Comparison of ENCODE assay signal across 10 cellular contexts in the genomic region with DNA sequence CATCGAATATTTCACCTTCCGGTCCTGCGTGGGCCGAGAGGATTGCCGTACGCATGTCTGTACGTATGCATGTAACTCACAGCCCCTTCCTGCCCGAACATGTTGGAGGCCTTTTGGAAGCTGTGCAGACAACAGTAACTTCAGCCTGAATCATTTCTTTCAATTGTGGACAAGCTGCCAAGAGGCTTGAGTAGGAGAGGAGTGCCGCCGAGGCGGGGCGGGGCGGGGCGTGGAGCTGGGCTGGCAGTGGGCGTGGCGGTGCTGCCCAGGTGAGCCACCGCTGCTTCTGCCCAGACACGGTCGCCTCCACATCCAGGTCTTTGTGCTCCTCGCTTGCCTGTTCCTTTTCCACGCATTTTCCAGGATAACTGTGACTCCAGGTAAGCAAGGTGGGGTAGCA. TPM values are rescaled to one million over a fixed set of nuclear protein-coding genes. Genes with fewer than 3 reads are reported as not detected.
DNase-seq lines count a peak whose midpoint lies in the region; ATAC-seq and TF ChIP-seq lines count a peak whose summit lies in the region.
"Had no signal": no experiment of that assay in that cellular context is flagged by ENCODE, and none has a peak within 500 bp of the region (broad histone marks: within the 10 kb centered on the region; RNA-seq: fewer than 3 reads in every experiment).

TSS of gene SERPINB5 (plus strand) at position 293 of the 400 bp plus-strand sequence. CDS start 7,471 bp downstream, outside the sequence.

- H3K9me3 ChIP-seq in MG63 (no peaks in the 10 kb centered on the region), esophagus (ENCODE audit: control insufficient read depth in 2 of 2, insufficient read depth in 1 of 2, low read depth in 1 of 2, low read length in 1 of 2) (no peaks in the 10 kb centered on the region), upper lobe of right lung (no peaks in the 10 kb centered on the region), gastroesophageal sphincter (no peaks in the 10 kb centered on the region)
- H3K9me3 ChIP-seq: ascending aorta had no signal

- WGBS in esophagus, 2 donors, result 50 to 56% methylated on average over 21 of the region's 21 CpGs
- 70 to 96% methylated on average over 5 to 12 of the region's 21 CpGs for WGBS in gastroesophageal sphincter (ENCODE audit: low coverage in 1 of 2), 2 donors

- H3K4me1 ChIP-seq in esophagus (ENCODE audit: control insufficient read depth in 2 of 2, insufficient read depth in 2 of 2, low read length in 1 of 2), result peaks cover 0 to 2% of the 10 kb centered on the region in 2 donors
- H3K4me1 ChIP-seq in upper lobe of right lung, result no peaks in the 10 kb centered on the region
- H3K4me1 ChIP-seq in gastroesophageal sphincter, result no peaks in the 10 kb centered on the region
- H3K4me1 ChIP-seq: ascending aorta had no signal

- DNase-seq in MG63 (peak; percentile 89), NCI-H526 (lab: John Stamatoyannopoulos, UW) (peak; percentile 42 to 76), upper lobe of right lung (no peak)
- DNase-seq: stimulated activated CD4-positive, alpha-beta T cell treated with anti-CD3 and anti-CD28 coated beads, Interleukin-1b, Interleukin-23, amount 100 ng/mL, for 48 hours; T-helper 9 cell had no signal

- H3K27ac ChIP-seq in esophagus (ENCODE audit: low read depth in 2 of 2, low read length in 1 of 2) (peak within 1 kb of the TSS; percentile 72 to 93), upper lobe of right lung (no peak within 1 kb of the TSS), gastroesophageal sphincter (no peak within 1 kb of the TSS)
- H3K27ac ChIP-seq: ascending aorta had no signal

- no peak for TF ChIP-seq POLR2A in gastroesophageal sphincter (IDR thresholded peaks at IDR 0.05)

- intact Hi-C loops in upper lobe of right lung (cut with DNase I), result no loop called here

- H3K36me3 ChIP-seq in MG63 (no peaks in the 10 kb centered on the region; the same call in 1 of the 2 replicates), esophagus (ENCODE audit: control insufficient read depth in 2 of 2, insufficient read depth in 2 of 2, low read length in 1 of 2) (peaks cover 0 to 2% of the 10 kb centered on the region in 2 donors), upper lobe of right lung (no peaks in the 10 kb centered on the region), gastroesophageal sphincter (no peaks in the 10 kb centered on the region)
- H3K36me3 ChIP-seq: ascending aorta had no signal

- no peak for TF ChIP-seq CTCF in upper lobe of right lung (IDR thresholded peaks at IDR 0.05)
- TF ChIP-seq CTCF in gastroesophageal sphincter (IDR thresholded peaks at IDR 0.05), result no peak

- ATAC-seq in upper lobe of right lung, result peak; percentile 47
- ATAC-seq in gastroesophageal sphincter, result no peak
- no peak for ATAC-seq in HG03025 (IDR thresholded peaks at IDR 0.05; ENCODE audit: low FRiP score, unreplicated experiment)
- ATAC-seq in HG03520 (IDR thresholded peaks at IDR 0.05; ENCODE audit: unreplicated experiment), result no peak

- H3K27me3 ChIP-seq in MG63, result no peaks in the 10 kb centered on the region
- no peaks in the 10 kb centered on the region for H3K27me3 ChIP-seq in esophagus (ENCODE audit: control insufficient read depth in 1 of 2, insufficient read depth in 2 of 2, low read length in 2 of 2)
- no peaks in the 10 kb centered on the region for H3K27me3 ChIP-seq in upper lobe of right lung
- no peaks in the 10 kb centered on the region for H3K27me3 ChIP-seq in gastroesophageal sphincter
- H3K27me3 ChIP-seq: ascending aorta had no signal

- TF ChIP-seq EP300 in gastroesophageal sphincter (IDR thresholded peaks at IDR 0.05), result no peak

- H3K4me3 ChIP-seq in MG63, result peak within 1 kb of the TSS; percentile 57
- peak within 1 kb of the TSS; percentile 57 to 79 for H3K4me3 ChIP-seq in esophagus (ENCODE audit: low read depth in 1 of 2, low read length in 2 of 2)
- no peak within 1 kb of the TSS for H3K4me3 ChIP-seq in upper lobe of right lung
- no peak within 1 kb of the TSS for H3K4me3 ChIP-seq in gastroesophageal sphincter
- H3K4me3 ChIP-seq: ascending aorta had no signal

RNA-seq across cellular contexts. Expression of gene SERPINB5, which starts in this region (rescaled TPM):
- total RNA-seq in MG63 (2014; rRNA removed; shearing (Covaris generic); ENCODE audit: low replicate concordance), result 37.8 and 43.9 TPM in 2 replicates
- 100 to 1,000 TPM in 1 of 2 donors, 10 to 100 TPM in 1; 48.0 to 174 TPM for polyA plus RNA-seq in esophagus
- 0.55 TPM for total RNA-seq in upper lobe of right lung
- total RNA-seq in gastroesophageal sphincter, result 10 to 100 TPM in 1 of 4 donors, 1 to 10 TPM in 1, under 1 TPM in 1, not detected in 1; 0.13 to 11.5 (median 1.1) TPM
- total RNA-seq: ascending aorta had no signal

Comparison
In these comparisons a context has a peak if more than half of its experiments do, and no peak if none do; other contexts are left out.
1. Peak in ATAC-seq in upper lobe of right lung; RNA of the gene not detected or under 1 TPM.
2. H3K4me3 ChIP-seq: peak in MG63 (single experiment) and esophagus (2 of 2); none in upper lobe of right lung (single experiment) and gastroesophageal sphincter (0 of 2).
3. H3K27ac ChIP-seq: peak in esophagus (2 of 2); none in upper lobe of right lung (single experiment) and gastroesophageal sphincter (0 of 4).